20 cellular contexts compared by ENCODE assay signal in genomic region chr10:122281751-122282150, GRCh38. TPM values are rescaled to one million over a fixed set of nuclear protein-coding genes. Genes with fewer than 3 reads are reported as not detected.
DNase-seq lines count a peak whose midpoint lies in the region; ATAC-seq, FAIRE-seq and TF ChIP-seq lines count a peak whose summit lies in the region.
"Had no signal": no experiment of that assay in that cellular context is flagged by ENCODE, and none has a peak within 500 bp of the region (broad histone marks: within the 10 kb centered on the region; RNA-seq: fewer than 3 reads in every experiment).

No MANE protein-coding gene starts in this region.

- no peak overlapping the region for H3K9ac ChIP-seq in BLaER1 treated with 17β-estradiol and CSF1 and Interleukin-3, amounts not matched to agents 10 nM and 100 nM
- H3K9ac ChIP-seq in PC-3 (ENCODE audit: low read length) (no peak overlapping the region), keratinocyte (ENCODE audit: control insufficient read depth, extremely low read depth, insufficient read depth, low read length) (no peak overlapping the region), skeletal muscle tissue (ENCODE audit: low read depth in 1 of 3, low read length in 3 of 3) (peak overlapping the region in 1 of 3 donors; percentile 40)

- peak overlapping the region in 1 of 11 experiments; percentile 29; a peak in 2 of 22 replicates for H3K27ac ChIP-seq in BLaER1 treated with 17β-estradiol and CSF1 and Interleukin-3, amounts not matched to agents 10 nM and 100 nM
- H3K27ac ChIP-seq in PC-3 (ENCODE audit: low read length) (0 out of 2 replicates have a peak overlapping the region, but pooled peaks have one; percentile 7), keratinocyte (ENCODE audit: control insufficient read depth, insufficient read depth, low read length) (no peak overlapping the region), skeletal muscle tissue (ENCODE audit: low read depth, low read length) (peak overlapping the region; percentile 37)

- BruUV-seq in PC-3 (replicated peaks; lab: Mats Ljungman, UMichigan), result no TSS peak

- dilution Hi-C loops in keratinocyte (cut with MboI; ENCODE audit: extremely low pct_ligation_motif_present, low sequenced_read_pairs), result no loop called here

- H3K4me3 ChIP-seq in BLaER1 treated with 17β-estradiol and CSF1 and Interleukin-3, amounts not matched to agents 10 nM and 100 nM, result no peak overlapping the region
- H3K4me3 ChIP-seq in PC-3 (ENCODE audit: low read length) (no peak overlapping the region), keratinocyte (ENCODE audit: control insufficient read depth in 2 of 3, extremely low read depth in 1 of 3, insufficient read depth in 2 of 3, low read depth in 1 of 3, low read length in 3 of 3) (no peak overlapping the region), skeletal muscle tissue (ENCODE audit: low read length in 3 of 3) (no peak overlapping the region)

- TF ChIP-seq CTCF in PC-3 (conservative IDR thresholded peaks at IDR 0.05; ENCODE audit: low read depth, low read length) (no peak), keratinocyte (optimal IDR thresholded peaks at IDR 0.05 in 1 of 3, IDR thresholded peaks at IDR 0.05 in 1 of 3, conservative IDR thresholded peaks at IDR 0.05 in 1 of 3; ENCODE audit: extremely low read depth in 1 of 3, insufficient read depth in 2 of 3, low read length in 3 of 3) (no peak)

- DNase-seq in PC-3 (no peak), keratinocyte (ENCODE audit: low read depth, low spot score) (no peak), medulla oblongata (ENCODE audit: extremely low spot score) (no peak), COLO829 (ENCODE audit: low spot score) (no peak)
- DNase-seq: CD4-positive, alpha-beta T cell; DMS79 treated with DMSO at 0.1 percent for 48 hours; NCI-H146; NCI-H2107; NCI-H345; NCI-H69; NK-92 treated with Interleukin-12 subunit alpha and Interleukin-12 subunit beta, amount 100 ng/mL, for 24 hours had no signal

- H2AFZ ChIP-seq in PC-3 (ENCODE audit: low read length) (0 out of 2 replicates have a peak overlapping the region, but pooled peaks have one; percentile 23), keratinocyte (ENCODE audit: control insufficient read depth, low read length) (peak overlapping the region; percentile 32)

- peaks cover 14 to 30% (median 25%) of the 10 kb centered on the region in 10 experiments for H3K4me1 ChIP-seq in BLaER1 treated with 17β-estradiol and CSF1 and Interleukin-3, amounts not matched to agents 10 nM and 100 nM
- peaks cover 12% of the 10 kb centered on the region for H3K4me1 ChIP-seq in PC-3 (ENCODE audit: insufficient read depth, low read length)
- H3K4me1 ChIP-seq in keratinocyte (ENCODE audit: control insufficient read depth, extremely low read depth, insufficient read depth, low read length), result peaks cover 31% of the 10 kb centered on the region
- H3K4me1 ChIP-seq in skeletal muscle tissue (ENCODE audit: control insufficient read depth in 3 of 3, insufficient read depth in 3 of 3, low read length in 3 of 3), result peaks cover 13 to 59% (median 42%) of the 10 kb centered on the region in 3 donors

- H3K9me2 ChIP-seq in PC-3 (replicated peaks; ENCODE audit: low read length), result no peaks in the 10 kb centered on the region

- ATAC-seq in PC-3, result no peak
- ATAC-seq in GM18517 (IDR thresholded peaks at IDR 0.05; ENCODE audit: unreplicated experiment), result no peak
- ATAC-seq: Right ventricle myocardium inferior had no signal

- H3K79me2 ChIP-seq in PC-3 (ENCODE audit: low read length) (no peaks in the 10 kb centered on the region), keratinocyte (ENCODE audit: control insufficient read depth, insufficient read depth, low read length) (no peaks in the 10 kb centered on the region)

- POLR2A ChIA-PET in PC-3 (lab: Charles Lee; ENCODE audit: unreplicated experiment), result no interaction called here

- H3K9me3 ChIP-seq in BLaER1 treated with 17β-estradiol and CSF1 and Interleukin-3, amounts not matched to agents 10 nM and 100 nM (replicated peaks in 1 of 11), result no peaks in the 10 kb centered on the region
- H3K9me3 ChIP-seq in PC-3 (ENCODE audit: low read length), result no peaks in the 10 kb centered on the region
- H3K9me3 ChIP-seq in keratinocyte (ENCODE audit: control insufficient read depth, low read depth, low read length), result no peaks in the 10 kb centered on the region
- no peaks in the 10 kb centered on the region for H3K9me3 ChIP-seq in skeletal muscle tissue (ENCODE audit: control insufficient read depth in 3 of 3, low read length in 3 of 3)

- CTCF ChIA-PET in PC-3 (lab: Charles Lee), result no interaction called here

- no peaks in the 10 kb centered on the region for H3F3A ChIP-seq in PC-3 (ENCODE audit: low read length, unreplicated experiment)

- H4K20me1 ChIP-seq in BLaER1 treated with 17β-estradiol and CSF1 and Interleukin-3, amounts not matched to agents 10 nM and 100 nM, result no peaks in the 10 kb centered on the region
- H4K20me1 ChIP-seq in PC-3 (ENCODE audit: low read length), result no peaks in the 10 kb centered on the region
- H4K20me1 ChIP-seq in keratinocyte (ENCODE audit: control insufficient read depth, extremely low read depth, insufficient read depth, low read length), result no peaks in the 10 kb centered on the region

- H3K27me3 ChIP-seq in BLaER1 treated with 17β-estradiol and CSF1 and Interleukin-3, amounts not matched to agents 10 nM and 100 nM, result no peaks in the 10 kb centered on the region
- H3K27me3 ChIP-seq in PC-3 (ENCODE audit: low read length), result no peaks in the 10 kb centered on the region
- no peaks in the 10 kb centered on the region for H3K27me3 ChIP-seq in keratinocyte (ENCODE audit: control insufficient read depth, extremely low read depth, insufficient read depth, low read length)
- H3K27me3 ChIP-seq in skeletal muscle tissue (ENCODE audit: control insufficient read depth in 3 of 3, insufficient read depth in 3 of 3, low read length in 3 of 3), result no peaks in the 10 kb centered on the region

- H3K9me1 ChIP-seq in keratinocyte (ENCODE audit: control insufficient read depth, extremely low read depth, insufficient read depth, low read length), result no peaks in the 10 kb centered on the region

- peak overlapping the region; percentile 44 to 73 (median 69); a peak in 21 of 22 replicates for H3K4me2 ChIP-seq in BLaER1 treated with 17β-estradiol and CSF1 and Interleukin-3, amounts not matched to agents 10 nM and 100 nM
- H3K4me2 ChIP-seq in PC-3 (ENCODE audit: low read length) (peak overlapping the region; percentile 38; the same call in 1 of the 2 replicates), keratinocyte (ENCODE audit: control insufficient read depth, extremely low read depth, insufficient read depth, low read depth, low read length) (peak overlapping the region; percentile 23)

- H3K36me3 ChIP-seq in BLaER1 treated with 17β-estradiol and CSF1 and Interleukin-3, amounts not matched to agents 10 nM and 100 nM, result no peaks in the 10 kb centered on the region
- no peaks in the 10 kb centered on the region for H3K36me3 ChIP-seq in PC-3 (ENCODE audit: low read depth, low read length)
- no peaks in the 10 kb centered on the region for H3K36me3 ChIP-seq in keratinocyte (ENCODE audit: control insufficient read depth in 2 of 2, extremely low read depth in 1 of 2, insufficient read depth in 2 of 2, low read length in 2 of 2)
- no peaks in the 10 kb centered on the region for H3K36me3 ChIP-seq in skeletal muscle tissue (ENCODE audit: control insufficient read depth in 3 of 3, insufficient read depth in 3 of 3, low read length in 3 of 3)

- no peak for FAIRE-seq in keratinocyte (lab: Jason Lieb, UNC)
- FAIRE-seq: D721Med, G401.6, GM12891 had no signal

- intact Hi-C loops in PC-3 (cut with micrococcal nuclease), result no loop called here

RNA-seq across cellular contexts. Expression of gene BTBD16, which starts 10.7 kb away (rescaled TPM):
- total RNA-seq in PC-3 (2014; rRNA removed) (not detected in 2 replicates), skeletal muscle tissue (not detected)
- 3.3 to 4.9 TPM (median 4.1 TPM) in 3 replicates for polyA plus RNA-seq in keratinocyte
- polyA plus RNA-seq in keratinocyte (2011; ENCODE audit: low read depth), result 5.3 TPM
- 5.8 and 6.8 TPM in 2 replicates for polyA plus RNA-seq in keratinocyte (2011; cell fraction: cytosol; rRNA removed)
- polyA plus RNA-seq in keratinocyte (2011; cell fraction: nucleus; rRNA removed), result 5.2 and 5.8 TPM in 2 replicates
- polyA plus RNA-seq in keratinocyte (2012; ENCODE audit: low replicate concordance), result 3.0 and 3.9 TPM in 2 replicates
- 1.0 to 3.5 TPM (median 2.7 TPM) in 3 replicates for polyA minus RNA-seq in keratinocyte
- 3.1 TPM for polyA minus RNA-seq in keratinocyte (2011; cell fraction: cytosol; rRNA and poly(A)+ RNA removed)
- polyA minus RNA-seq in keratinocyte (2011; cell fraction: nucleus; rRNA and poly(A)+ RNA removed), result 3.1 and 7.2 TPM in 2 replicates
- total RNA-seq: A673; CD4-positive, alpha-beta T cell; Right ventricle myocardium inferior had no signal
- polyA plus RNA-seq: IgD-negative memory B cell had no signal
